In the genomic region with DNA sequence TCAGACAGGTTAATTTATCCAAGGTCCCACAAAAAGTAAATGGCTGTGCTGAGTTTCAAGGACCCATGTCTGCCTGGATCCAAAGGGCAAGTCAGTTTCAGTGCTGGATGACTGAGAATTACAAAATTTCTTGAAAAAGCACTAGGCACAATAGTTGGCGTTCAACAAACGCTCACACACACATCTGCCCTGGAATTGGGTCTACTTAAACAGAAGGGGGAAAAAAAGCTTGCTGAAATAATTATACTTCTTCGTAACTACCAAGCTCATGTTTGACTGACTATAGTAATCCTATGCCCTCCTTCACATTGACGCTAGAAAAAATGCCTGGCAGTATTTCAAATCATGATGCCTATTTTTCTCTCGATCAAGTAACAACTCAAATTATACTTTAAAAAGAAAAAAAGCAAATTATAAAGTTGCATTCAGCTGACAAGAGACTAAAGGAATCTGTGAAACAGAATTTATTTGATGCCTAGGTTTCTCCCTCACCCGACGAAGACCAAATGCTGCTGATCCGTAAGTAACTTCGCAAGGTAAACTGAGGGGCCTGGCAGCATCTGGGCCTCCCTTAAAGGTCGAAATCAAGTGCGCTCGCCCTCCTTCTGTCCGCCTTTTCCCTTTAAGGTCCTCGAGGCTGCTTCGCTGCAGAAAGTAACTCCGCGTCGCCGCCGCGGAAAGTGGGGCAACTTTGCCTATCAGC, we compare ENCODE assay signal across 8 cellular contexts. TPM values are rescaled to one million over a fixed set of nuclear protein-coding genes. Genes with fewer than 3 reads are reported as not detected.
DNase-seq lines count a peak whose midpoint lies in the region; ATAC-seq, FAIRE-seq and TF ChIP-seq lines count a peak whose summit lies in the region.

No MANE protein-coding gene starts in this region.

- no peak for TF ChIP-seq EP300 in Ishikawa (IDR thresholded peaks at IDR 0.05; ENCODE audit: borderline replicate concordance)
- no peak for TF ChIP-seq EP300 in GM12878 (IDR thresholded peaks at IDR 0.05; ENCODE audit: borderline replicate concordance in 1 of 2, control insufficient read depth in 1 of 2, low read depth in 2 of 2, low read length in 2 of 2)
- no peak for TF ChIP-seq EP300 in HepG2 (IDR thresholded peaks at IDR 0.05; ENCODE audit: low read depth in 2 of 2, low read length in 2 of 2)
- no peak for TF ChIP-seq EP300 in HepG2 (CRISPR knock-in tag; IDR thresholded peaks at IDR 0.05; ENCODE audit: borderline replicate concordance)

- H2AFZ ChIP-seq in GM12878 (ENCODE audit: control insufficient read depth, low read depth, low read length) (peak overlapping the region; percentile 89), HepG2 (ENCODE audit: low read length) (peak overlapping the region; percentile 93)

- WGBS in GM12878 (ENCODE audit: insufficient coverage, insufficient replicate concordance, low lambda C conversion rate, missing lambda C conversion rate): 13% methylated on average over 21 of the region's 21 CpGs
- WGBS in HepG2 (ENCODE audit: low lambda C conversion rate): 1% methylated on average over 21 of the region's 21 CpGs

- peaks cover 0 to 37% (median 8%) of the 10 kb centered on the region in 11 experiments; a peak in 10 of 22 replicates for H4K20me1 ChIP-seq in BLaER1 treated with 17β-estradiol and CSF1 and Interleukin-3, amounts not matched to agents 10 nM and 100 nM
- H4K20me1 ChIP-seq in GM12878 (ENCODE audit: control insufficient read depth, insufficient read depth) (no peaks in the 10 kb centered on the region), HepG2 (ENCODE audit: insufficient read depth, low read length) (peaks cover 25% of the 10 kb centered on the region)

- peak overlapping the region; percentile 73 to 97 (median 87) for H3K4me2 ChIP-seq in BLaER1 treated with 17β-estradiol and CSF1 and Interleukin-3, amounts not matched to agents 10 nM and 100 nM
- peak overlapping the region; percentile 96 for H3K4me2 ChIP-seq in GM12878 (ENCODE audit: control insufficient read depth, insufficient read depth)
- H3K4me2 ChIP-seq in HepG2 (ENCODE audit: low read depth, low read length): peak overlapping the region; percentile 92

- peak overlapping the region; percentile 77 to 98 (median 94) for H3K4me3 ChIP-seq in BLaER1 treated with 17β-estradiol and CSF1 and Interleukin-3, amounts not matched to agents 10 nM and 100 nM
- H3K4me3 ChIP-seq in GM12878 (peak overlapping the region; percentile 98), HepG2 (replicated peaks in 1 of 3; ENCODE audit: insufficient read depth in 1 of 3, low read depth in 2 of 3, low read length in 3 of 3) (peak overlapping the region; percentile 91 to 94 (median 93)), tibial artery (peak overlapping the region; percentile 81 to 91)

- ATAC-seq in GM12878: no peak
- ATAC-seq in HepG2: no peak
- ATAC-seq in GM21367 (IDR thresholded peaks at IDR 0.05; ENCODE audit: unreplicated experiment): no peak
- ATAC-seq in HG03571 (IDR thresholded peaks at IDR 0.05; ENCODE audit: unreplicated experiment): no peak

- CTCF ChIA-PET in GM12878 (lab: Yijun Ruan, JAX): interaction anchor here (0.6 to 1.4 kb wide), 4 partner anchors 39 to 257 kb away, joined by 3 to 8 read pairs (median 3); no protein-coding TSS in a partner anchor
- CTCF ChIA-PET in HepG2 (lab: Yijun Ruan, JAX; ENCODE audit: low intra/inter-chr PET ratio, low total read pairs): no interaction called here

- no peaks in the 10 kb centered on the region for H3K9me3 ChIP-seq in BLaER1 treated with 17β-estradiol and CSF1 and Interleukin-3, amounts not matched to agents 10 nM and 100 nM (replicated peaks in 1 of 11)
- no peaks in the 10 kb centered on the region for H3K9me3 ChIP-seq in GM12878 (replicated peaks; ENCODE audit: control insufficient read depth, insufficient read depth, low read length)
- no peaks in the 10 kb centered on the region for H3K9me3 ChIP-seq in HepG2 (ENCODE audit: low read length)
- H3K9me3 ChIP-seq in tibial artery: no peaks in the 10 kb centered on the region

- peaks cover 6 to 38% (median 30%) of the 10 kb centered on the region in 10 experiments; a peak in 18 of 20 replicates for H3K4me1 ChIP-seq in BLaER1 treated with 17β-estradiol and CSF1 and Interleukin-3, amounts not matched to agents 10 nM and 100 nM
- H3K4me1 ChIP-seq in GM12878 (ENCODE audit: control insufficient read depth, insufficient read depth, low read length) (no peaks in the 10 kb centered on the region; the same call in 1 of the 2 replicates), HepG2 (ENCODE audit: insufficient read depth, low read length) (peaks cover 33% of the 10 kb centered on the region), tibial artery (peaks cover 0 to 19% (median 8%) of the 10 kb centered on the region in 4 donors)

- H3K36me3 ChIP-seq in BLaER1 treated with 17β-estradiol and CSF1 and Interleukin-3, amounts not matched to agents 10 nM and 100 nM: no peaks in the 10 kb centered on the region
- H3K36me3 ChIP-seq in GM12878 (ENCODE audit: control insufficient read depth in 2 of 2, insufficient read depth in 2 of 2, low read length in 1 of 2) (no peaks in the 10 kb centered on the region), HepG2 (replicated peaks in 1 of 2; ENCODE audit: control insufficient read depth in 1 of 2, insufficient read depth in 2 of 2, low read length in 2 of 2) (no peaks in the 10 kb centered on the region), tibial artery (no peaks in the 10 kb centered on the region)

- intact Hi-C loops in GM12878 (cut with micrococcal nuclease; ENCODE audit: unreplicated experiment) (no loop called here), HepG2 (cut with micrococcal nuclease; ENCODE audit: unreplicated experiment) (loop anchor here (5.0 kb wide), 2 partner anchors 40 to 400 kb away; no protein-coding TSS in a partner anchor), tibial artery (cut with DNase I; ENCODE audit: low total_unique reads) (no loop called here)

- POLR2A ChIA-PET in GM12878 (lab: Charles Lee): interaction anchor here (0.7 to 4.7 kb wide), 8 partner anchors 9 to 68 kb away, joined by 3 to 21 read pairs (median 4); no protein-coding TSS in a partner anchor
- POLR2A ChIA-PET in HepG2 (lab: Yijun Ruan, JAX): interaction anchor here (0.6 to 2.4 kb wide), 20 partner anchors 9 to 628 kb away, joined by 3 to 29 read pairs (median 4); no protein-coding TSS in a partner anchor

- TF ChIP-seq RAD21 in Ishikawa (IDR thresholded peaks at IDR 0.05; ENCODE audit: low read depth): no peak
- no peak for TF ChIP-seq RAD21 in GM12878 (IDR thresholded peaks at IDR 0.05; ENCODE audit: insufficient read depth, low read depth, low read length)
- no peak for TF ChIP-seq RAD21 in HepG2 (CRISPR knock-in tag; IDR thresholded peaks at IDR 0.05)

- RAD21 ChIA-PET in GM12878 (lab: Charles Lee; ENCODE audit: unreplicated experiment): interaction anchor here (0.7 to 4.7 kb wide), 11 partner anchors 11 to 948 kb away, joined by 3 to 58 read pairs (median 5); no protein-coding TSS in a partner anchor

- TF ChIP-seq POLR2A in GM12878 (IDR thresholded peaks at IDR 0.05; ENCODE audit: low read depth, low read length): no peak
- no peak for TF ChIP-seq POLR2A in HepG2 (IDR thresholded peaks at IDR 0.05; ENCODE audit: insufficient read depth in 1 of 2, low read depth in 2 of 2, low read length in 2 of 2)

- FAIRE-seq in GM12878 (lab: Jason Lieb, UNC): peak; percentile 7
- FAIRE-seq in HepG2 (lab: Jason Lieb, UNC): peak; percentile 61

- TF ChIP-seq CTCF in GM12878 (IDR thresholded peaks at IDR 0.05 in 2 of 3, conservative IDR thresholded peaks at IDR 0.05 in 1 of 3; ENCODE audit: control insufficient read depth in 2 of 3, extremely low read depth in 1 of 3, insufficient read depth in 1 of 3, low read depth in 3 of 3, low read length in 3 of 3) (no peak), HepG2 (CRISPR knock-in tag; IDR thresholded peaks at IDR 0.05) (no peak), tibial artery (IDR thresholded peaks at IDR 0.05) (no peak)

- DNase-seq in GM12878 (ENCODE audit: low read depth, low spot score): no peak
- peak; percentile 18 for DNase-seq in HepG2 (ENCODE audit: low spot score)
- no peak for DNase-seq in tibial artery
- no peak for DNase-seq in NCI-H187 (lab: John Stamatoyannopoulos, UW)

- in situ Hi-C loops in GM12878 (cut with MboI) (no loop called here), HepG2 (cut with HindIII; ENCODE audit: extremely low pct_ligation_motif_present, low pct_unique_long_range_greater_than_20kb) (no loop called here)

- H3K27me3 ChIP-seq in BLaER1 treated with 17β-estradiol and CSF1 and Interleukin-3, amounts not matched to agents 10 nM and 100 nM: peaks cover 0 to 10% (median 0%) of the 10 kb centered on the region in 11 experiments; a peak in 1 of 22 replicates
- H3K27me3 ChIP-seq in GM12878 (replicated peaks in 1 of 2; ENCODE audit: control insufficient read depth in 2 of 2, insufficient read depth in 2 of 2, low read length in 1 of 2): no peaks in the 10 kb centered on the region
- H3K27me3 ChIP-seq in HepG2 (ENCODE audit: control insufficient read depth in 1 of 2, insufficient read depth in 2 of 2, low read length in 2 of 2): no peaks in the 10 kb centered on the region; a peak in 1 of 5 replicates
- H3K27me3 ChIP-seq in tibial artery: no peaks in the 10 kb centered on the region

- SMC1A ChIA-PET in GM12878 (lab: Charles Lee; ENCODE audit: uncharacterized antibody, unreplicated experiment): interaction anchor here (0.8 to 4.1 kb wide), 7 partner anchors 11 to 140 kb away, joined by 3 to 47 read pairs (median 5); no protein-coding TSS in a partner anchor

- BruUV-seq in GM12878 (replicated peaks; lab: Mats Ljungman, UMichigan) (TSS peak; percentile 90), HepG2 (replicated peaks; lab: Mats Ljungman, UMichigan) (TSS peak; percentile 93)

- H3K79me2 ChIP-seq in GM12878 (ENCODE audit: control insufficient read depth, insufficient read depth, low read length) (peaks cover 40% of the 10 kb centered on the region), HepG2 (ENCODE audit: insufficient read depth, low read length) (peaks cover 40% of the 10 kb centered on the region)

- peak overlapping the region; percentile 82 to 96 (median 91) for H3K9ac ChIP-seq in BLaER1 treated with 17β-estradiol and CSF1 and Interleukin-3, amounts not matched to agents 10 nM and 100 nM
- H3K9ac ChIP-seq in GM12878 (ENCODE audit: control insufficient read depth, insufficient read depth, low read length): peak overlapping the region; percentile 95
- H3K9ac ChIP-seq in HepG2 (ENCODE audit: insufficient read depth, low read depth, low read length): peak overlapping the region; percentile 92

- H3K27ac ChIP-seq in BLaER1 treated with 17β-estradiol and CSF1 and Interleukin-3, amounts not matched to agents 10 nM and 100 nM: peak overlapping the region; percentile 69 to 94 (median 91); a peak in 20 of 22 replicates
- H3K27ac ChIP-seq in GM12878 (ENCODE audit: control insufficient read depth, insufficient read depth) (peak overlapping the region; percentile 62; the same call in 1 of the 2 replicates), HepG2 (ENCODE audit: extremely low read length, insufficient read depth, low read length) (peak overlapping the region; percentile 93), tibial artery (peak overlapping the region; percentile 94 to 97)

RNA-seq across cellular contexts. Expression of a gene that starts 0.6 kb away (rescaled TPM):
- 115 TPM in 2 replicates for total RNA-seq in GM12878 (2013; cell fraction: nucleolus; rRNA removed)
- total RNA-seq in GM12878 (2014; rRNA removed) (22.9 and 29.5 TPM in 2 replicates), GM12878 (2014; rRNA removed; fragmentation: Illumina TruSeq; extraction: Trizol) (46.6 and 48.0 TPM in 2 replicates), GM12878 (2021) (23.6 and 27.9 TPM in 2 replicates), HepG2 (2016; rRNA removed; fragmentation: Illumina TruSeq; extraction: Trizol) (31.9 and 40.1 TPM in 2 replicates)
- 9.9 TPM for polyA plus RNA-seq in GM12878 (2011; ENCODE audit: low read depth)
- polyA plus RNA-seq in GM12878 (2011; rRNA removed) (23.7 and 43.8 TPM in 2 replicates), GM12878 (2014; fragmentation: Illumina TruSeq; extraction: Trizol) (34.2 and 48.4 TPM in 2 replicates), GM12878 (2014; fragmentation: Nextera tagmentation; extraction: Ambion mirVana) (1 to 10 TPM; 5.4 to 8.0 TPM), GM12878 (2014; rRNA removed) (12.6 and 15.1 TPM in 2 replicates), GM12878 (2016; fragmentation: Nextera tagmentation; extraction: Ambion mirVana) (10 to 100 TPM; 17.4 to 18.8 TPM), HepG2 (2011; rRNA removed) (6.0 and 8.6 TPM in 2 replicates)
- polyA plus RNA-seq in GM12878 (2011; cell fraction: cytosol; rRNA removed): 6.7 and 8.0 TPM in 2 replicates
- 10.7 and 12.6 TPM in 2 replicates for polyA plus RNA-seq in GM12878 (2011; cell fraction: nucleus; rRNA removed)
- polyA plus RNA-seq in GM12878 (2012): 20.5 and 20.9 TPM in 2 replicates
- 10.1 and 11.7 TPM in 2 replicates for polyA minus RNA-seq in GM12878 (2011; rRNA and poly(A)+ RNA removed)
- 9.0 TPM in 2 replicates for polyA minus RNA-seq in GM12878 (2011; cell fraction: cytosol; rRNA and poly(A)+ RNA removed)
- polyA minus RNA-seq in GM12878 (2011; cell fraction: nucleus; rRNA and poly(A)+ RNA removed): 19.7 and 29.3 TPM in 2 replicates
- total RNA-seq in HepG2 (2016; cell fraction: cytosol; rRNA removed; fragmentation: Illumina TruSeq; extraction: Trizol; ENCODE audit: low read depth): 12.4 and 19.0 TPM in 2 replicates
- 30.7 and 38.4 TPM in 2 replicates for total RNA-seq in HepG2 (2016; cell fraction: insoluble cytoplasmic fraction; rRNA removed; fragmentation: Illumina TruSeq; extraction: Trizol)
- total RNA-seq in HepG2 (2016; cell fraction: membrane; rRNA removed; fragmentation: Illumina TruSeq; extraction: Trizol): 12.4 and 12.6 TPM in 2 replicates
- total RNA-seq in HepG2 (2016; cell fraction: nucleus; rRNA removed; fragmentation: Illumina TruSeq; extraction: Trizol): 42.9 and 47.2 TPM in 2 replicates
- polyA plus RNA-seq in HepG2 (2011; cell fraction: cytosol; rRNA removed): 2.4 and 4.1 TPM in 2 replicates
- polyA plus RNA-seq in HepG2 (2011; cell fraction: nucleus; rRNA removed): 5.8 and 8.0 TPM in 2 replicates
- 20.4 and 25.9 TPM in 2 replicates for polyA plus RNA-seq in HepG2 (2012)
- polyA plus RNA-seq in HepG2 (2016; cell fraction: cytosol; fragmentation: Illumina TruSeq; extraction: Trizol; ENCODE audit: low read depth): 1.0 and 1.1 TPM in 2 replicates
- polyA plus RNA-seq in HepG2 (2016; cell fraction: insoluble cytoplasmic fraction; fragmentation: Illumina TruSeq; extraction: Trizol; ENCODE audit: low read depth): 41.6 and 46.6 TPM in 2 replicates
- 5.3 and 5.7 TPM in 2 replicates for polyA plus RNA-seq in HepG2 (2016; cell fraction: membrane; fragmentation: Illumina TruSeq; extraction: Trizol; ENCODE audit: low read depth)
- polyA plus RNA-seq in HepG2 (2016; cell fraction: nucleus; fragmentation: Illumina TruSeq; extraction: Trizol; ENCODE audit: insufficient read depth, low read depth): 31.0 and 34.8 TPM in 2 replicates
- polyA minus RNA-seq in HepG2 (2011; rRNA and poly(A)+ RNA removed; ENCODE audit: low replicate concordance): 1.9 and 2.4 TPM in 2 replicates
- polyA minus RNA-seq in HepG2 (2011; cell fraction: cytosol; rRNA and poly(A)+ RNA removed): 9.9 and 10.5 TPM in 2 replicates
- polyA minus RNA-seq in HepG2 (2011; cell fraction: nucleus; rRNA and poly(A)+ RNA removed): 84.8 and 85.6 TPM in 2 replicates
